In genomic region chr17:33968350-33969044, GRCh38 we compare ENCODE assay signal across 9 cellular contexts.
DNase-seq lines count a peak whose midpoint lies in the region; ATAC-seq and TF ChIP-seq lines count a peak whose summit lies in the region.
"Had no signal": no experiment of that assay in that cellular context is flagged by ENCODE, and none has a peak within 500 bp of the region (broad histone marks: within the 10 kb centered on the region; RNA-seq: fewer than 3 reads in every experiment).

No MANE protein-coding gene starts in this region.

- peak; percentile 73 for ATAC-seq in HG03432 (IDR thresholded peaks at IDR 0.05; ENCODE audit: unreplicated experiment)
- ATAC-seq in activated T-helper 17 cell treated with anti-CD3 and anti-CD28 coated beads, Interleukin-2, amount 50 U/mL, for 72 hours (replicated peaks): peak; percentile 83
- no peak for ATAC-seq in gastrocnemius medialis
- ATAC-seq in left cardiac atrium: no peak

- H3F3A ChIP-seq in smooth muscle cell (ENCODE audit: low read depth): no peaks in the 10 kb centered on the region

- H3K9me3 ChIP-seq in transverse colon: no peaks in the 10 kb centered on the region
- no peaks in the 10 kb centered on the region for H3K9me3 ChIP-seq in smooth muscle cell (replicated peaks; ENCODE audit: low read depth)
- H3K9me3 ChIP-seq in gastrocnemius medialis: no peaks in the 10 kb centered on the region
- H3K9me3 ChIP-seq: vagina had no signal

- no peak for TF ChIP-seq POLR2A in transverse colon (IDR thresholded peaks at IDR 0.05)
- no peak for TF ChIP-seq POLR2A in gastrocnemius medialis (IDR thresholded peaks at IDR 0.05)

- intact Hi-C loops in transverse colon (cut with DNase I; ENCODE audit: low total_unique reads): no loop called here
- intact Hi-C loops in gastrocnemius medialis (cut with DNase I; ENCODE audit: low total_unique reads): no loop called here
- intact Hi-C loops in left cardiac atrium (cut with DNase I): no loop called here

- H3K27ac Mint-ChIP-seq in activated T-helper 17 cell treated with anti-CD3 and anti-CD28 coated beads, Interleukin-2, amount 50 U/mL, for 72 hours: peak overlapping the region; percentile 58

- H3K27me3 ChIP-seq in transverse colon (no peaks in the 10 kb centered on the region), smooth muscle cell (ENCODE audit: low read depth) (no peaks in the 10 kb centered on the region), gastrocnemius medialis (no peaks in the 10 kb centered on the region)
- H3K27me3 ChIP-seq: vagina had no signal

- H3K4me2 ChIP-seq in smooth muscle cell: no peak overlapping the region

- no peak for TF ChIP-seq EP300 in transverse colon (IDR thresholded peaks at IDR 0.05; ENCODE audit: low read depth)

- H3K27ac ChIP-seq in transverse colon (no peak overlapping the region), smooth muscle cell (ENCODE audit: low read depth) (no peak overlapping the region), gastrocnemius medialis (no peak overlapping the region)
- H3K27ac ChIP-seq: vagina had no signal

- TF ChIP-seq CTCF in transverse colon (IDR thresholded peaks at IDR 0.05): no peak
- no peak for TF ChIP-seq CTCF in smooth muscle cell (IDR thresholded peaks at IDR 0.05; ENCODE audit: borderline replicate concordance, insufficient read depth, poor library complexity, severe bottlenecking)
- no peak for TF ChIP-seq CTCF in gastrocnemius medialis (IDR thresholded peaks at IDR 0.05 in 4 of 5, conservative IDR thresholded peaks at IDR 0.05 in 1 of 5)

- no peaks in the 10 kb centered on the region for H3K79me2 ChIP-seq in smooth muscle cell (ENCODE audit: low read depth)

- in situ Hi-C loops in transverse colon (cut with MboI; ENCODE audit: low pct_ligation_motif_present in 1 of 4, low pct_unique_long_range_greater_than_20kb in 1 of 4, low sequenced_read_pairs in 3 of 4) (no loop called here), gastrocnemius medialis (cut with MboI; ENCODE audit: low sequenced_read_pairs in 4 of 4) (no loop called here)

- H3K9ac ChIP-seq in smooth muscle cell (ENCODE audit: low read depth): no peak overlapping the region

- H3K4me1 ChIP-seq in transverse colon (no peaks in the 10 kb centered on the region), smooth muscle cell (ENCODE audit: low read depth) (no peaks in the 10 kb centered on the region), gastrocnemius medialis (peaks cover 0 to 6% of the 10 kb centered on the region in 2 donors)

- H2AFZ ChIP-seq in smooth muscle cell (ENCODE audit: low read depth): no peak overlapping the region

- no peaks in the 10 kb centered on the region for H3K36me3 ChIP-seq in transverse colon
- H3K36me3 ChIP-seq in smooth muscle cell (ENCODE audit: low read depth): no peaks in the 10 kb centered on the region
- no peaks in the 10 kb centered on the region for H3K36me3 ChIP-seq in gastrocnemius medialis
- H3K36me3 ChIP-seq: vagina had no signal

- peak overlapping the region; percentile 40 for H3K4me3 Mint-ChIP-seq in activated T-helper 17 cell treated with anti-CD3 and anti-CD28 coated beads, Interleukin-2, amount 50 U/mL, for 72 hours

- DNase-seq in DMS 273 (lab: John Stamatoyannopoulos, UW; ENCODE audit: unreplicated experiment) (peak; percentile 96), GM19240 (ENCODE audit: insufficient read length, low spot score) (peak; percentile 39), transverse colon (no peak), smooth muscle cell (lab: John Stamatoyannopoulos, UW; ENCODE audit: unreplicated experiment) (no peak), gastrocnemius medialis (no peak), left cardiac atrium (no peak)

- H3K36me3 Mint-ChIP-seq in activated T-helper 17 cell treated with anti-CD3 and anti-CD28 coated beads, Interleukin-2, amount 50 U/mL, for 72 hours (ENCODE audit: low read depth): no peaks in the 10 kb centered on the region

- no peaks in the 10 kb centered on the region for H3K9me3 Mint-ChIP-seq in activated T-helper 17 cell treated with anti-CD3 and anti-CD28 coated beads, Interleukin-2, amount 50 U/mL, for 72 hours

- WGBS in transverse colon (ENCODE audit: low coverage in 1 of 2), 2 donors: 14 to 61% methylated on average over 4 to 9 of the region's 9 CpGs
- 75% methylated on average over 9 of the region's 9 CpGs for WGBS in smooth muscle cell (ENCODE audit: low lambda C conversion rate)

- no peaks in the 10 kb centered on the region for H4K20me1 ChIP-seq in smooth muscle cell (ENCODE audit: low read depth)

- peaks cover 10% of the 10 kb centered on the region for H3K4me1 Mint-ChIP-seq in activated T-helper 17 cell treated with anti-CD3 and anti-CD28 coated beads, Interleukin-2, amount 50 U/mL, for 72 hours

- no peaks in the 10 kb centered on the region for H3K27me3 Mint-ChIP-seq in activated T-helper 17 cell treated with anti-CD3 and anti-CD28 coated beads, Interleukin-2, amount 50 U/mL, for 72 hours

- H3K4me3 ChIP-seq in transverse colon (no peak overlapping the region), smooth muscle cell (no peak overlapping the region), gastrocnemius medialis (no peak overlapping the region)
- H3K4me3 ChIP-seq: vagina had no signal

Comparison
In these comparisons a context has a peak if more than half of its experiments do, and no peak if none do; other contexts are left out.
1. DNase-seq: peak in DMS 273 (single experiment) and GM19240 (single experiment); none in transverse colon (single experiment), smooth muscle cell (single experiment), gastrocnemius medialis (0 of 2) and left cardiac atrium (single experiment).
2. ATAC-seq: peak in HG03432 (single experiment) and activated T-helper 17 cell treated with anti-CD3 and anti-CD28 coated beads, Interleukin-2, amount 50 U/mL, for 72 hours (single experiment); none in gastrocnemius medialis (0 of 2) and left cardiac atrium (0 of 2).